Comparison of ENCODE assay signal across 16 cellular contexts in the genomic region with DNA sequence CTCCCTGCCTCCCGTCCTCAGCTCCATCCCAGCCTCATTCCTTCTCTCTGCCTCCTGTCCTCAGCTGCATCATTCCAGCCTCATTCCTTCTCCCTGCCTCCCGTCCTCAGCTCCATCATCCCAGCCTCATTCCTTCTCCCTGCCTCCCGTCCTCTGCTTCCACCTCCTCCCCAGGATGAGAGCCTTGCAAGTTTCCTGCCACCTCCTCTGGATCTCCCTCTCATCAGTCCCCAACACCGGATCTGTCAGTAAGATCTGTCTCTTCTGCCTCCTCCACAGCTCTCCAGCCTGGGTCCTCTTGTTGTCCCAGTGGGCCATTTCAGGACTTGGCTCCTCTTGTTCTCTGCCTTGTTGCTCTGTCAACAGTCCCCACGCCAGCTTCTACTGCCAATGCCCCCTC.
DNase-seq lines count a peak whose midpoint lies in the region; ATAC-seq and TF ChIP-seq lines count a peak whose summit lies in the region.
"Had no signal": no experiment of that assay in that cellular context is flagged by ENCODE, and none has a peak within 500 bp of the region (broad histone marks: within the 10 kb centered on the region; RNA-seq: fewer than 3 reads in every experiment).

No MANE protein-coding gene starts in this region.

- H3K27ac ChIP-seq in right atrium auricular region (no peak overlapping the region), left ventricle myocardium inferior (replicated peaks) (no peak overlapping the region), spleen (no peak overlapping the region)
- H3K27ac ChIP-seq: PC-9 had no signal

- DNase-seq in right atrium auricular region (ENCODE audit: low spot score) (peak; percentile 18), left ventricle myocardium inferior (no peak), ecto neural progenitor cell (ENCODE audit: low spot score) (peak; percentile 21), spleen (peak; percentile 29), RPMI8226 (no peak), SK-N-DZ (ENCODE audit: low spot score) (no peak)
- DNase-seq: C1 segment of cervical spinal cord, DND-41, IMR-90, NCI-H1417, NCI-H187, NCI-H345, NCI-H524 treated with DMSO at 0.1 percent for 48 hours, PC-9 had no signal

- H3K9me3 ChIP-seq in right atrium auricular region (no peaks in the 10 kb centered on the region), left ventricle myocardium inferior (replicated peaks) (no peaks in the 10 kb centered on the region), spleen (no peaks in the 10 kb centered on the region)
- H3K9me3 ChIP-seq: HAP-1 had no signal

- TF ChIP-seq CTCF in right atrium auricular region (IDR thresholded peaks at IDR 0.05): no peak
- no peak for TF ChIP-seq CTCF in left ventricle myocardium inferior (IDR thresholded peaks at IDR 0.05; ENCODE audit: borderline replicate concordance)
- TF ChIP-seq CTCF in spleen (IDR thresholded peaks at IDR 0.05 in 8 of 11, conservative IDR thresholded peaks at IDR 0.05 in 3 of 11): no peak

- H3K4me1 ChIP-seq in right atrium auricular region (no peaks in the 10 kb centered on the region), left ventricle myocardium inferior (no peaks in the 10 kb centered on the region), spleen (no peaks in the 10 kb centered on the region)
- H3K4me1 ChIP-seq: HAP-1 had no signal

- no peak for ATAC-seq in GM19467 (IDR thresholded peaks at IDR 0.05; ENCODE audit: unreplicated experiment)

- H3K27me3 ChIP-seq in right atrium auricular region (no peaks in the 10 kb centered on the region), left ventricle myocardium inferior (ENCODE audit: low read depth) (peaks cover 53% of the 10 kb centered on the region), spleen (replicated peaks in 1 of 7) (peaks cover 0 to 12% (median 0%) of the 10 kb centered on the region in 7 donors)

- intact Hi-C loops in left ventricle myocardium inferior (cut with micrococcal nuclease) (no loop called here), spleen (cut with DNase I; ENCODE audit: low total_unique reads) (no loop called here)

- no peak for TF ChIP-seq POLR2A in spleen (IDR thresholded peaks at IDR 0.05)

- 82 to 92% (median 85%) methylated on average over 5 of the region's 5 CpGs for WGBS in spleen, 5 donors

- H3K4me3 ChIP-seq in right atrium auricular region (no peak overlapping the region), left ventricle myocardium inferior (no peak overlapping the region), spleen (no peak overlapping the region)
- H3K4me3 ChIP-seq: HAP-1, PC-9 had no signal

- no peaks in the 10 kb centered on the region for H3K36me3 ChIP-seq in right atrium auricular region
- H3K36me3 ChIP-seq in left ventricle myocardium inferior: no peaks in the 10 kb centered on the region
- no peaks in the 10 kb centered on the region for H3K36me3 ChIP-seq in spleen
- H3K36me3 ChIP-seq: HAP-1 had no signal

Comparison
In these comparisons a context has a peak if more than half of its experiments do, and no peak if none do; other contexts are left out.
1. DNase-seq: peak in right atrium auricular region (single experiment), ecto neural progenitor cell (single experiment) and spleen (single experiment); none in left ventricle myocardium inferior (single experiment), RPMI8226 (single experiment) and SK-N-DZ (single experiment).